In genomic region chr12:2114071-2114470, GRCh38 we compare ENCODE assay signal across 14 cellular contexts.
DNase-seq lines count a peak whose midpoint lies in the region; ATAC-seq and TF ChIP-seq lines count a peak whose summit lies in the region.
"Had no signal": no experiment of that assay in that cellular context is flagged by ENCODE, and none has a peak within 500 bp of the region (broad histone marks: within the 10 kb centered on the region; RNA-seq: fewer than 3 reads in every experiment).

No MANE protein-coding gene starts in this region.

- H3K4me1 ChIP-seq in left ventricle myocardium inferior (peaks cover 97% of the 10 kb centered on the region), gastroesophageal sphincter (peaks cover 0 to 78% (median 22%) of the 10 kb centered on the region in 3 donors), spleen (no peaks in the 10 kb centered on the region)

- DNase-seq in left ventricle myocardium inferior (no peak), left cardiac atrium (no peak), WERI-Rb-1 (no peak), spleen (peak; percentile 42), amniotic stem cell (lab: John Stamatoyannopoulos, UW) (no peak)
- DNase-seq in stimulated activated CD4-positive, alpha-beta T cell treated with anti-CD3 and anti-CD28 coated beads, Interleukin-15, amount 100 ng/mL, for 24 hours = no peak
- DNase-seq: ACHN; CD4-positive, CD25-positive, alpha-beta regulatory T cell; DMS53; GF-D8; HCEC 1CT had no signal

- ATAC-seq in left cardiac atrium (no peak), gastroesophageal sphincter (no peak), HG03442 (IDR thresholded peaks at IDR 0.05; ENCODE audit: unreplicated experiment) (no peak)

- H3K4me3 ChIP-seq in left ventricle myocardium inferior (no peak overlapping the region), WERI-Rb-1 (ENCODE audit: low read depth, low read length) (no peak overlapping the region), gastroesophageal sphincter (no peak overlapping the region), spleen (no peak overlapping the region)
- H3K4me3 ChIP-seq: BLaER1 treated with 17β-estradiol and CSF1 and Interleukin-3, amounts not matched to agents 10 nM and 100 nM had no signal

- peaks cover 23% of the 10 kb centered on the region for H3K36me3 ChIP-seq in left ventricle myocardium inferior
- no peaks in the 10 kb centered on the region for H3K36me3 ChIP-seq in WERI-Rb-1
- peaks cover 0 to 12% of the 10 kb centered on the region in 2 donors for H3K36me3 ChIP-seq in gastroesophageal sphincter
- H3K36me3 ChIP-seq in spleen = peaks cover 0 to 10% (median 0%) of the 10 kb centered on the region in 6 donors
- H3K36me3 ChIP-seq: BLaER1 treated with 17β-estradiol and CSF1 and Interleukin-3, amounts not matched to agents 10 nM and 100 nM had no signal

- WGBS in gastroesophageal sphincter (ENCODE audit: low coverage in 1 of 2), 2 donors = no CpG with 5 or more reads among the region's 2 CpGs
- 51 to 78% (median 59%) methylated on average over 2 of the region's 2 CpGs for WGBS in spleen, 5 donors

- H3K27ac ChIP-seq in left ventricle myocardium inferior (replicated peaks) (peak overlapping the region; percentile 88), WERI-Rb-1 (peak overlapping the region; percentile 20), gastroesophageal sphincter (peak overlapping the region in 3 of 4 donors; percentile 32 to 59 (median 53)), spleen (no peak overlapping the region)
- H3K27ac ChIP-seq: BLaER1 treated with 17β-estradiol and CSF1 and Interleukin-3, amounts not matched to agents 10 nM and 100 nM had no signal

- TF ChIP-seq CTCF in left ventricle myocardium inferior (IDR thresholded peaks at IDR 0.05; ENCODE audit: borderline replicate concordance) = no peak
- no peak for TF ChIP-seq CTCF in WERI-Rb-1 (IDR thresholded peaks at IDR 0.05; ENCODE audit: low read depth, low read length)
- no peak for TF ChIP-seq CTCF in gastroesophageal sphincter (IDR thresholded peaks at IDR 0.05)
- TF ChIP-seq CTCF in spleen (IDR thresholded peaks at IDR 0.05 in 8 of 11, conservative IDR thresholded peaks at IDR 0.05 in 3 of 11) = no peak

- TF ChIP-seq POLR2A in gastroesophageal sphincter (IDR thresholded peaks at IDR 0.05) (no peak), spleen (IDR thresholded peaks at IDR 0.05) (no peak)

- no peaks in the 10 kb centered on the region for H3K27me3 ChIP-seq in left ventricle myocardium inferior (ENCODE audit: low read depth)
- H3K27me3 ChIP-seq in WERI-Rb-1 (ENCODE audit: insufficient read depth, low read depth, severe bottlenecking) = no peaks in the 10 kb centered on the region
- H3K27me3 ChIP-seq in gastroesophageal sphincter = no peaks in the 10 kb centered on the region
- H3K27me3 ChIP-seq in spleen (replicated peaks in 1 of 7) = no peaks in the 10 kb centered on the region
- H3K27me3 ChIP-seq: BLaER1 treated with 17β-estradiol and CSF1 and Interleukin-3, amounts not matched to agents 10 nM and 100 nM had no signal

- H3K9me3 ChIP-seq in left ventricle myocardium inferior (replicated peaks) = no peaks in the 10 kb centered on the region
- peaks cover 2% of the 10 kb centered on the region for H3K9me3 ChIP-seq in WERI-Rb-1 (ENCODE audit: severe bottlenecking)
- no peaks in the 10 kb centered on the region for H3K9me3 ChIP-seq in gastroesophageal sphincter
- no peaks in the 10 kb centered on the region for H3K9me3 ChIP-seq in spleen
- H3K9me3 ChIP-seq: BLaER1 treated with 17β-estradiol and CSF1 and Interleukin-3, amounts not matched to agents 10 nM and 100 nM had no signal

- TF ChIP-seq EP300 in gastroesophageal sphincter (IDR thresholded peaks at IDR 0.05) = no peak

- intact Hi-C loops in left ventricle myocardium inferior (cut with micrococcal nuclease) (no loop called here), left cardiac atrium (cut with DNase I) (no loop called here), spleen (cut with DNase I; ENCODE audit: low total_unique reads) (no loop called here)

Comparison
In these comparisons a context has a peak if more than half of its experiments do, and no peak if none do; other contexts are left out.
1. H3K27ac ChIP-seq: peak in left ventricle myocardium inferior (single experiment), WERI-Rb-1 (single experiment) and gastroesophageal sphincter (3 of 4); none in spleen (0 of 8).